ENCODE assay signal across 15 cellular contexts in the genomic region with DNA sequence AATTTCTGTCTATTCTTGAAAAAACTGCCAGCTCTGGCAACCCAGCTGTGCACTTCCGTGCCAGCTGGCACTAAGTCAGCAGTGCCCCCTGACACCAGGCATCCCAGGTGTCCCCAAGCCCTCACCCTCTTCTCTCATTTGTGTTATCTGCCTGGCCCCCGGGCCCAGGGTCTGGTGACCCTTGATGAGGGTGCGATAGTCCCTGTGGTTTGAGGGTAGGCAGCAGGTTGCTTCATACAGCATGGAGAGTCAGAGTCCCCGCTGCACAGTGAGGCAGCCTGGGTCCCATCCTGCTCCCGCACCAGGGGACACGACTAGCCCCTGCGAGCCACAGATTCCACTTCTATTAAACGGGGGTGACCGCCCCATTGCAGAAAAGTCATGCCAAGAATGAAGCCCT. TPM values are rescaled to one million over a fixed set of nuclear protein-coding genes. Genes with fewer than 3 reads are reported as not detected.
DNase-seq lines count a peak whose midpoint lies in the region; ATAC-seq and TF ChIP-seq lines count a peak whose summit lies in the region.
"Had no signal": no experiment of that assay in that cellular context is flagged by ENCODE, and none has a peak within 500 bp of the region (broad histone marks: within the 10 kb centered on the region; RNA-seq: fewer than 3 reads in every experiment).

No MANE protein-coding gene starts in this region.

- H3K9me3 ChIP-seq in PC-3 (ENCODE audit: low read length), result no peaks in the 10 kb centered on the region
- no peaks in the 10 kb centered on the region for H3K9me3 ChIP-seq in osteoblast (ENCODE audit: low read depth, low read length)
- H3K9me3 ChIP-seq in gastrocnemius medialis, result no peaks in the 10 kb centered on the region
- H3K9me3 ChIP-seq: adrenal gland, ovary, vagina had no signal

- H4K20me1 ChIP-seq in PC-3 (ENCODE audit: low read length) (no peaks in the 10 kb centered on the region), osteoblast (ENCODE audit: insufficient read depth, low read length) (no peaks in the 10 kb centered on the region)

- H3K4me1 ChIP-seq in PC-3 (ENCODE audit: insufficient read depth, low read length) (peaks cover 20% of the 10 kb centered on the region), osteoblast (ENCODE audit: insufficient read depth, low read length) (peaks cover 11% of the 10 kb centered on the region), gastrocnemius medialis (peaks cover 9% of the 10 kb centered on the region in 2 donors)

- H3K79me2 ChIP-seq in PC-3 (ENCODE audit: low read length) (no peaks in the 10 kb centered on the region), osteoblast (ENCODE audit: insufficient read depth, low read length) (peaks cover 5% of the 10 kb centered on the region)

- H3K4me3 Mint-ChIP-seq in activated T-cell treated with anti-CD3 and anti-CD28 coated beads, Interleukin-2, amount 50 U/mL, for 24 hours, result peak overlapping the region; percentile 44
- peak overlapping the region; percentile 59 to 94 for H3K4me3 Mint-ChIP-seq in effector memory CD8-positive, alpha-beta T cell
- H3K4me3 Mint-ChIP-seq: activated CD8-positive, alpha-beta memory T cell treated with anti-CD3 and anti-CD28 coated beads, Interleukin-2, amount 10 ng/mL, durations not matched to agents 7 days and 5 days had no signal

- H3K9me3 Mint-ChIP-seq in activated T-cell treated with anti-CD3 and anti-CD28 coated beads, Interleukin-2, amount 50 U/mL, for 24 hours, result no peaks in the 10 kb centered on the region
- H3K9me3 Mint-ChIP-seq in effector memory CD8-positive, alpha-beta T cell, result peaks cover 0 to 9% of the 10 kb centered on the region in 2 donors

- no peak overlapping the region for H3K9ac ChIP-seq in PC-3 (ENCODE audit: low read length)

- H3K27me3 ChIP-seq in PC-3 (ENCODE audit: low read length) (no peaks in the 10 kb centered on the region), osteoblast (ENCODE audit: insufficient read depth, low read length) (peaks cover 7% of the 10 kb centered on the region), gastrocnemius medialis (no peaks in the 10 kb centered on the region)
- H3K27me3 ChIP-seq: adrenal gland, ovary, vagina had no signal

- no peak overlapping the region for H3K27ac ChIP-seq in PC-3 (ENCODE audit: low read length)
- no peak overlapping the region for H3K27ac ChIP-seq in osteoblast (ENCODE audit: low read depth, low read length)
- H3K27ac ChIP-seq in gastrocnemius medialis, result no peak overlapping the region
- H3K27ac ChIP-seq: adrenal gland, ovary, vagina, WERI-Rb-1 had no signal

- TF ChIP-seq CTCF in PC-3 (conservative IDR thresholded peaks at IDR 0.05; ENCODE audit: low read depth, low read length), result no peak
- TF ChIP-seq CTCF in osteoblast (IDR thresholded peaks at IDR 0.05; ENCODE audit: extremely low read depth, low read depth, low read length), result no peak
- no peak for TF ChIP-seq CTCF in gastrocnemius medialis (IDR thresholded peaks at IDR 0.05 in 4 of 5, conservative IDR thresholded peaks at IDR 0.05 in 1 of 5)

- H3K4me2 ChIP-seq in PC-3 (ENCODE audit: low read length), result peak overlapping the region; percentile 96
- no peak overlapping the region for H3K4me2 ChIP-seq in osteoblast (ENCODE audit: insufficient read depth, low read length)

- in situ Hi-C loops in gastrocnemius medialis (cut with MboI; ENCODE audit: low sequenced_read_pairs in 4 of 4), result no loop called here

- intact Hi-C loops in PC-3 (cut with micrococcal nuclease) (no loop called here), gastrocnemius medialis (cut with DNase I; ENCODE audit: low total_unique reads) (loop anchor here (5.0 to 10.0 kb wide), 2 partner anchors 65 to 528 kb away; a partner anchor contains a TSS)

- no peak overlapping the region for H3K27ac Mint-ChIP-seq in activated T-cell treated with anti-CD3 and anti-CD28 coated beads, Interleukin-2, amount 50 U/mL, for 24 hours
- peak overlapping the region in 1 of 2 donors; percentile 60 for H3K27ac Mint-ChIP-seq in effector memory CD8-positive, alpha-beta T cell
- H3K27ac Mint-ChIP-seq: activated CD8-positive, alpha-beta memory T cell treated with anti-CD3 and anti-CD28 coated beads, Interleukin-2, amount 10 ng/mL, durations not matched to agents 7 days and 5 days had no signal

- H3K4me3 ChIP-seq in PC-3 (ENCODE audit: low read length), result no peak overlapping the region; the same call in 1 of the 2 replicates
- no peak overlapping the region for H3K4me3 ChIP-seq in osteoblast (ENCODE audit: insufficient read depth, low read length)
- H3K4me3 ChIP-seq in gastrocnemius medialis, result no peak overlapping the region
- H3K4me3 ChIP-seq: adrenal gland, ovary, vagina had no signal

- H3F3A ChIP-seq in PC-3 (ENCODE audit: low read length, unreplicated experiment), result no peaks in the 10 kb centered on the region

- H3K27me3 Mint-ChIP-seq in activated T-cell treated with anti-CD3 and anti-CD28 coated beads, Interleukin-2, amount 50 U/mL, for 24 hours, result no peaks in the 10 kb centered on the region
- no peaks in the 10 kb centered on the region for H3K27me3 Mint-ChIP-seq in effector memory CD8-positive, alpha-beta T cell

- no peak for DNase-seq in activated T-cell treated with anti-CD3 and anti-CD28 coated beads, Interleukin-2, amount 50 U/mL, for 24 hours
- no peak for DNase-seq in activated T-cell treated with anti-CD3 and anti-CD28 coated beads, Interleukin-2, amount 50 U/mL, for 48 hours
- DNase-seq in PC-3 (no peak), osteoblast (ENCODE audit: insufficient read length, low spot score, missing footprints) (peak; percentile 46), MV-4-11 (lab: John Stamatoyannopoulos, UW) (no peak), gastrocnemius medialis (no peak)
- no peak for DNase-seq in effector memory CD8-positive, alpha-beta T cell
- DNase-seq: ACHN; activated CD8-positive, alpha-beta memory T cell treated with anti-CD3 and anti-CD28 coated beads, Interleukin-2, amount 10 ng/mL, durations not matched to agents 7 days and 5 days; adrenal gland; NCI-H146; WERI-Rb-1 had no signal

- peaks cover 49% of the 10 kb centered on the region for H3K36me3 Mint-ChIP-seq in activated T-cell treated with anti-CD3 and anti-CD28 coated beads, Interleukin-2, amount 50 U/mL, for 24 hours (ENCODE audit: low read depth)
- H3K36me3 Mint-ChIP-seq in effector memory CD8-positive, alpha-beta T cell (ENCODE audit: insufficient read depth), result peaks cover 31% of the 10 kb centered on the region

- CTCF ChIA-PET in PC-3 (lab: Charles Lee), result no interaction called here

- H3K4me1 Mint-ChIP-seq in activated T-cell treated with anti-CD3 and anti-CD28 coated beads, Interleukin-2, amount 50 U/mL, for 24 hours (ENCODE audit: low read depth), result peaks cover 16% of the 10 kb centered on the region
- H3K4me1 Mint-ChIP-seq in effector memory CD8-positive, alpha-beta T cell (ENCODE audit: low read depth in 2 of 2), result peaks cover 15 to 17% of the 10 kb centered on the region in 2 donors

- POLR2A ChIA-PET in PC-3 (lab: Charles Lee; ENCODE audit: unreplicated experiment), result no interaction called here

- H2AFZ ChIP-seq in PC-3 (ENCODE audit: low read length) (no peak overlapping the region), osteoblast (ENCODE audit: low read length) (no peak overlapping the region)

- peaks cover 3% of the 10 kb centered on the region for H3K36me3 ChIP-seq in PC-3 (ENCODE audit: low read depth, low read length)
- peaks cover 13% of the 10 kb centered on the region for H3K36me3 ChIP-seq in osteoblast (ENCODE audit: insufficient read depth, low read length)
- H3K36me3 ChIP-seq in gastrocnemius medialis, result no peaks in the 10 kb centered on the region
- H3K36me3 ChIP-seq: ovary had no signal

- TF ChIP-seq POLR2A in GM18505 (IDR thresholded peaks at IDR 0.05; ENCODE audit: borderline replicate concordance, extremely low read depth, insufficient read depth, insufficient read length) (no peak), gastrocnemius medialis (IDR thresholded peaks at IDR 0.05) (no peak)

- H3K9me2 ChIP-seq in PC-3 (replicated peaks; ENCODE audit: low read length), result no peaks in the 10 kb centered on the region

- BruUV-seq in PC-3 (replicated peaks; lab: Mats Ljungman, UMichigan), result no TSS peak

- ATAC-seq in PC-3 (no peak), GM18505 (IDR thresholded peaks at IDR 0.05; ENCODE audit: unreplicated experiment) (no peak), gastrocnemius medialis (no peak)
- no peak for ATAC-seq in effector memory CD8-positive, alpha-beta T cell (replicated peaks)
- ATAC-seq: activated CD8-positive, alpha-beta memory T cell treated with anti-CD3 and anti-CD28 coated beads, Interleukin-2, amount 10 ng/mL, durations not matched to agents 7 days and 5 days had no signal

RNA-seq across cellular contexts. Expression of a gene that starts 1.9 kb away (rescaled TPM):
- total RNA-seq in PC-3 (2014; rRNA removed), result 8.5 and 9.8 TPM in 2 replicates
- total RNA-seq in osteoblast, result 26.8 and 28.2 TPM in 2 replicates
- total RNA-seq in gastrocnemius medialis, result 1 to 10 TPM; 3.3 to 5.6 (median 4.5) TPM
